Comparison of ENCODE assay signal across 8 cellular contexts in genomic region chr18:4068552-4069158, GRCh38.
DNase-seq lines count a peak whose midpoint lies in the region; ATAC-seq and TF ChIP-seq lines count a peak whose summit lies in the region.

No MANE protein-coding gene starts in this region.

- TF ChIP-seq CTCF in activated CD8-positive, alpha-beta T cell treated with anti-CD3 and anti-CD28 coated beads for 36 hours (IDR thresholded peaks at IDR 0.05): peak; percentile 75
- TF ChIP-seq CTCF in gastrocnemius medialis (IDR thresholded peaks at IDR 0.05 in 4 of 5, conservative IDR thresholded peaks at IDR 0.05 in 1 of 5): peak in 3 of 5 experiments; percentile 3 to 54 (median 46)

- no peak for TF ChIP-seq POLR2A in gastrocnemius medialis (IDR thresholded peaks at IDR 0.05)

- H3K4me1 ChIP-seq in gastrocnemius medialis: no peaks in the 10 kb centered on the region

- POLR2A ChIA-PET in activated CD8-positive, alpha-beta T cell treated with anti-CD3 and anti-CD28 coated beads for 36 hours (lab: Charles Lee): no interaction called here

- no peaks in the 10 kb centered on the region for H3K4me1 Mint-ChIP-seq in activated CD8-positive, alpha-beta T cell treated with anti-CD3 and anti-CD28 coated beads for 36 hours (ENCODE audit: low read depth)

- no peaks in the 10 kb centered on the region for H3K27me3 ChIP-seq in gastrocnemius medialis

- H3K36me3 ChIP-seq in gastrocnemius medialis: no peaks in the 10 kb centered on the region

- peaks cover 0 to 3% (median 0%) of the 10 kb centered on the region in 3 donors for H3K9me3 ChIP-seq in gastrocnemius medialis

- peaks cover 2% of the 10 kb centered on the region for H3K9me3 Mint-ChIP-seq in activated CD8-positive, alpha-beta T cell treated with anti-CD3 and anti-CD28 coated beads for 36 hours

- no peak overlapping the region for H3K27ac Mint-ChIP-seq in activated CD8-positive, alpha-beta T cell treated with anti-CD3 and anti-CD28 coated beads for 36 hours

- intact Hi-C loops in activated CD8-positive, alpha-beta T cell treated with anti-CD3 and anti-CD28 coated beads for 36 hours (cut with micrococcal nuclease): no loop called here
- intact Hi-C loops in gastrocnemius medialis (cut with DNase I; ENCODE audit: low total_unique reads): no loop called here

- no peak overlapping the region for H3K27ac ChIP-seq in gastrocnemius medialis

- ATAC-seq in GM18498 (IDR thresholded peaks at IDR 0.05; ENCODE audit: unreplicated experiment): peak; percentile 71
- ATAC-seq in HG03039 (IDR thresholded peaks at IDR 0.05; ENCODE audit: unreplicated experiment): peak; percentile 81
- ATAC-seq in activated CD8-positive, alpha-beta T cell treated with anti-CD3 and anti-CD28 coated beads for 36 hours: peak; percentile 60
- ATAC-seq in gastrocnemius medialis: no peak

- peak; percentile 76 for DNase-seq in Ammon's horn (ENCODE audit: low spot score)
- DNase-seq in NCI-H345 (lab: John Stamatoyannopoulos, UW): peak; percentile 59
- DNase-seq in activated CD8-positive, alpha-beta T cell treated with anti-CD3 and anti-CD28 coated beads for 36 hours: peak; percentile 41
- peak; percentile 37 for DNase-seq in glomerular endothelial cell (ENCODE audit: extremely low read depth, low read depth, low spot score)
- DNase-seq in gastrocnemius medialis: no peak
- DNase-seq in NCI-H774 (lab: John Stamatoyannopoulos, UW): no peak

- CTCF ChIA-PET in activated CD8-positive, alpha-beta T cell treated with anti-CD3 and anti-CD28 coated beads for 36 hours (lab: Charles Lee): interaction anchor here (0.6 to 1.3 kb wide), 6 partner anchors 9 to 490 kb away, joined by 3 to 9 read pairs (median 3); no protein-coding TSS in a partner anchor

- in situ Hi-C loops in gastrocnemius medialis (cut with MboI; ENCODE audit: low sequenced_read_pairs in 4 of 4): loop anchor here in 1 of 4 donors (25.0 kb wide), 1 partner anchor 281 kb away; no protein-coding TSS in a partner anchor

- peaks cover 1% of the 10 kb centered on the region for H3K27me3 Mint-ChIP-seq in activated CD8-positive, alpha-beta T cell treated with anti-CD3 and anti-CD28 coated beads for 36 hours

- H3K4me3 ChIP-seq in gastrocnemius medialis: no peak overlapping the region

- H3K36me3 Mint-ChIP-seq in activated CD8-positive, alpha-beta T cell treated with anti-CD3 and anti-CD28 coated beads for 36 hours (ENCODE audit: low read depth): no peaks in the 10 kb centered on the region

- no peak overlapping the region for H3K4me3 Mint-ChIP-seq in activated CD8-positive, alpha-beta T cell treated with anti-CD3 and anti-CD28 coated beads for 36 hours

Comparison
In these comparisons a context has a peak if more than half of its experiments do, and no peak if none do; other contexts are left out.
1. DNase-seq: peak in Ammon's horn (single experiment), NCI-H345 (single experiment), activated CD8-positive, alpha-beta T cell treated with anti-CD3 and anti-CD28 coated beads for 36 hours (single experiment) and glomerular endothelial cell (single experiment); none in gastrocnemius medialis (0 of 2) and NCI-H774 (single experiment).
2. ATAC-seq: peak in GM18498 (single experiment), HG03039 (single experiment) and activated CD8-positive, alpha-beta T cell treated with anti-CD3 and anti-CD28 coated beads for 36 hours (single experiment); none in gastrocnemius medialis (0 of 2).